Comparison of ENCODE assay signal across 8 cellular contexts in the genomic region with DNA sequence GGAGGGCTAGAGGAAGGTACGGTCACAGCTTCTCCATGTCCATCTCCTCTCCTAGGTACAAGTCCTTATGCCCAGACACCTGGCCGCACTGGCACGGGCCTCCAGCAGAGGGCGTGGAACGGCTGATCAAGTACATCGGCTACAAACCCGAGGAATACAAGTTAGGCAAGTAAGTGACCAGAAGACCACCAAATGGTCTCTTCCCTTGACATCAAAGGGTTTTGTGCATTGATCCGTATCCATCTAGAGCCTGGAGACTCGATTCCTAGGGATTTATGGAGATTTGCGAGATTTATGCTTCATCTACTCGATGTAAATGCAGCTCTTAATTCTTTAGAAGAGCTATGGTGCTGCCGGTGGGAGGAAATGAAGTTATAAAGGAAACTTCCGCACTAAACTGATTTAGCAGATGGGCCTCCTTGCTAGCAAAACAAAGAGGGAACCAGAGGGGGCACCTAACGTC. TPM values are rescaled to one million over a fixed set of nuclear protein-coding genes. Genes with fewer than 3 reads are reported as not detected.
DNase-seq lines count a peak whose midpoint lies in the region; ATAC-seq and TF ChIP-seq lines count a peak whose summit lies in the region.

No MANE protein-coding gene starts in this region.

- TF ChIP-seq CTCF in GM10266 (IDR thresholded peaks at IDR 0.05; ENCODE audit: control insufficient read depth, insufficient read depth, low read depth, missing control alignments) (peak; percentile 89), gastroesophageal sphincter (IDR thresholded peaks at IDR 0.05) (peak in 3 of 4 experiments; percentile 67 to 87 (median 74)), parathyroid adenoma (IDR thresholded peaks at IDR 0.05) (peak; percentile 81)

- no peaks in the 10 kb centered on the region for H3K79me2 ChIP-seq in parathyroid adenoma

- H3K27ac ChIP-seq in gastroesophageal sphincter = peak overlapping the region in 1 of 4 donors; percentile 47
- no peak overlapping the region for H3K27ac ChIP-seq in parathyroid adenoma
- H3K27ac ChIP-seq in thymus (ENCODE audit: low read depth) = peak overlapping the region; percentile 25

- 23 to 25% methylated on average over 8 to 12 of the region's 14 CpGs for WGBS in gastroesophageal sphincter (ENCODE audit: low coverage in 1 of 2), 2 donors
- WGBS in thymus = 21% methylated on average over 14 of the region's 14 CpGs

- H3K4me3 ChIP-seq in gastroesophageal sphincter (no peak overlapping the region), parathyroid adenoma (ENCODE audit: low read depth, low read length) (no peak overlapping the region), thymus (ENCODE audit: low read length) (no peak overlapping the region)

- ATAC-seq in gastroesophageal sphincter (peak; percentile 21), GM18861 (IDR thresholded peaks at IDR 0.05; ENCODE audit: unreplicated experiment) (no peak)

- peak; percentile 67 for DNase-seq in GM10266 (ENCODE audit: extremely low spot score)
- DNase-seq in MV-4-11 (lab: John Stamatoyannopoulos, UW) = peak; percentile 63
- DNase-seq in SHP77 treated with DMSO at 0.1 percent for 48 hours (lab: John Stamatoyannopoulos, UW) = peak; percentile 49
- peak; percentile 58 for DNase-seq in activated gamma-delta T cell (lab: John Stamatoyannopoulos, UW)

- H3K9me3 ChIP-seq in gastroesophageal sphincter (no peaks in the 10 kb centered on the region), parathyroid adenoma (ENCODE audit: control insufficient read depth, low read length) (no peaks in the 10 kb centered on the region), thymus (ENCODE audit: control insufficient read depth) (no peaks in the 10 kb centered on the region)

- peak overlapping the region; percentile 30 for H3K4me2 ChIP-seq in parathyroid adenoma (ENCODE audit: low read length)

- no peaks in the 10 kb centered on the region for H3K27me3 ChIP-seq in gastroesophageal sphincter
- no peaks in the 10 kb centered on the region for H3K27me3 ChIP-seq in parathyroid adenoma (ENCODE audit: control insufficient read depth, insufficient read depth, low read length)
- H3K27me3 ChIP-seq in thymus (ENCODE audit: control insufficient read depth, insufficient read depth) = no peaks in the 10 kb centered on the region

- no peak overlapping the region for H2AFZ ChIP-seq in parathyroid adenoma

- no peak overlapping the region for H3K9ac ChIP-seq in parathyroid adenoma

- TF ChIP-seq POLR2A in gastroesophageal sphincter (IDR thresholded peaks at IDR 0.05) = no peak

- H3K36me3 ChIP-seq in gastroesophageal sphincter (no peaks in the 10 kb centered on the region), parathyroid adenoma (ENCODE audit: control insufficient read depth, insufficient read depth, low read length) (no peaks in the 10 kb centered on the region), thymus (ENCODE audit: control insufficient read depth, insufficient read depth) (no peaks in the 10 kb centered on the region)

- H3K4me1 ChIP-seq in gastroesophageal sphincter = peaks cover 0 to 18% (median 2%) of the 10 kb centered on the region in 3 donors
- H3K4me1 ChIP-seq in parathyroid adenoma = peaks cover 11% of the 10 kb centered on the region
- H3K4me1 ChIP-seq in thymus (ENCODE audit: control insufficient read depth, insufficient read depth, low read length) = no peaks in the 10 kb centered on the region

- no peak for TF ChIP-seq EP300 in gastroesophageal sphincter (IDR thresholded peaks at IDR 0.05)

RNA-seq across cellular contexts. Expression of gene KCTD10, which starts 44.2 kb away (rescaled TPM):
- 100 to 1,000 TPM in 1 of 4 donors, 10 to 100 TPM in 3; 76.8 to 104 (median 94.5) TPM for total RNA-seq in gastroesophageal sphincter
- polyA plus RNA-seq in thymus = 17.5 TPM

RNA-seq across cellular contexts. Expression of gene UBE3B, which starts 44.6 kb away (rescaled TPM):
- 10 to 100 TPM; 45.2 to 63.6 (median 62.8) TPM for total RNA-seq in gastroesophageal sphincter
- polyA plus RNA-seq in thymus = 13.5 TPM
